In genomic region chrX:2711441-2711840, GRCh38 we compare ENCODE assay signal across 17 cellular contexts. TPM values are rescaled to one million over a fixed set of nuclear protein-coding genes. Genes with fewer than 3 reads are reported as not detected.
"Had no signal": no experiment of that assay in that cellular context is flagged by ENCODE, and none has a peak within 500 bp of the region (broad histone marks: within the 10 kb centered on the region; RNA-seq: fewer than 3 reads in every experiment).

No MANE protein-coding gene starts in this region.

- H3K4me3 Mint-ChIP-seq: nephron progenitor cell had no signal

- H3K9me3 ChIP-seq: adrenal gland, transverse colon had no signal

- H3K4me3 ChIP-seq: adrenal gland, cardiac muscle cell, transverse colon had no signal

- H3K27ac ChIP-seq: adrenal gland, cardiac muscle cell had no signal

- H3K27me3 Mint-ChIP-seq: activated CD8-positive, alpha-beta memory T cell treated with anti-CD3 and anti-CD28 coated beads, Interleukin-2, amount 10 ng/mL, durations not matched to agents 7 days and 5 days had no signal

- H3K27me3 ChIP-seq: adrenal gland, cardiac muscle cell, transverse colon had no signal

- ATAC-seq: activated CD8-positive, alpha-beta memory T cell treated with anti-CD3 and anti-CD28 coated beads, Interleukin-2, amount 10 ng/mL, durations not matched to agents 7 days and 5 days; esophagus mucosa had no signal

- DNase-seq: activated CD4-positive, alpha-beta T cell treated with anti-CD3 and anti-CD28 coated beads, Interleukin-2, amount 50 U/mL, for 4 hours; activated CD8-positive, alpha-beta memory T cell treated with anti-CD3 and anti-CD28 coated beads, Interleukin-2, amount 10 ng/mL, durations not matched to agents 7 days and 5 days; activated naive CD4-positive, alpha-beta T cell; activated T-cell treated with anti-CD3 and anti-CD28 coated beads, Interleukin-2, amount 50 U/mL, for 48 hours; adrenal gland; hypothalamus; kidney glomerular epithelial cell; nephron progenitor cell; occipital lobe; stimulated activated CD4-positive, alpha-beta T cell treated with anti-CD3 and anti-CD28 coated beads, Interleukin-15, amount 100 ng/mL, for 24 hours; stimulated activated CD4-positive, alpha-beta T cell treated with anti-CD3 and anti-CD28 coated beads, Interleukin-4, amount 100 ng/mL, for 1 hour; stimulated activated naive CD4-positive, alpha-beta T cell; T-helper 9 cell; transverse colon had no signal

- H3K27ac Mint-ChIP-seq: nephron progenitor cell had no signal

RNA-seq across cellular contexts. Expression of gene XG, which starts 40.4 kb away (rescaled TPM):
- total RNA-seq: activated CD8-positive, alpha-beta memory T cell treated with anti-CD3 and anti-CD28 coated beads, Interleukin-2, amount 10 ng/mL, durations not matched to agents 7 days and 5 days; adrenal gland; cardiac muscle cell; glomerular endothelial cell; occipital lobe had no signal
- polyA plus RNA-seq: cardiac muscle cell had no signal
